1 cellular context compared by ENCODE assay signal in the genomic region with DNA sequence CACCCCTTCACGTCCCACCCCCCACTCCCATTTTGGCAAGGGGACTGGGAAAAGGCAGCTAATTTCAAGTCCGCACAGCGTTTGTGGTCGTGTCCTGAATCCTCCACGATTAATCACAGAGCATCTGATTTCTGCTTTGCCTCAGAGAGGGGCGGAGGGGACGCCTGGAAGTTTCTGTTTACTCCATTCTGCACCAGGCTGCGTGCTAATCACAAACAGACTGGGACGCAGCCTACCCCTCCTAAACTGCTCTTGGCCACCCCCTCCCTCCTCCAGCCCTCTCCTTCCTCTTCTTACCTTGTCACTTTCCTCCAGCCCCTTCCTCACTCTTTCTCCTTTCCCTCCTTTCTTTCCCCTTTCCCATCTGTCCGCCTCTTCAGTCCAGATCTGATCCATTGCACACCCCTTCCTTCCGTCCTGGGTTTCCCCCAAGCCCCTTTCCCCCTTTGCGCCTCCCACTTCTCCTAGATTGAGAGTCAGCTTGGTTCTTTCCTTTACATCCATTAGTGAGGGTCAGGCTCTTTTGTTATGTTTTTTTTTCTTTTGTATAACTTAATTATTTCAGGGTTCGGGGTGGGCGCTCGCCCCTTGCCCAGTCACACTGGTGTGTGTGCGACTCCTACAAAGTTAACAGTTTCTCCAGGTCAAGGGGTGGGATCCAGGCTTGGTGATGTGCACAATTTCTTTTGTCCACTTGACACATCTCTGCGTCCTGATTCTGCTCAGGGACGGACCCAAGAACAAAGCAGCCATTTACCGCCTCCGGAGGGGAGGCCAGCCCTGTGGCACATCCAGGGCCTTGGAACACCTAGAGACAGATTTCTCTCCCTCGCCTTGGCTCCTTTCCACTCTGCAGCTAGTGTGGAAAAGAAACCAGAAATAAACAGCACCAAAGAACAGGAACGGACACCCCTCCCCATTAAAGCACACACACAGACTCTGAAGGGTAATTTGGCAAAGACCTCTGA.
TF ChIP-seq lines count a peak whose summit lies in the region.

No MANE protein-coding gene starts in this region.

TF ChIP-seq in K562, 482 proteins besides CTCF, POLR2A, EP300 and RAD21 (continued from another document and continues in another):
- TF ChIP-seq, protein P1, sequence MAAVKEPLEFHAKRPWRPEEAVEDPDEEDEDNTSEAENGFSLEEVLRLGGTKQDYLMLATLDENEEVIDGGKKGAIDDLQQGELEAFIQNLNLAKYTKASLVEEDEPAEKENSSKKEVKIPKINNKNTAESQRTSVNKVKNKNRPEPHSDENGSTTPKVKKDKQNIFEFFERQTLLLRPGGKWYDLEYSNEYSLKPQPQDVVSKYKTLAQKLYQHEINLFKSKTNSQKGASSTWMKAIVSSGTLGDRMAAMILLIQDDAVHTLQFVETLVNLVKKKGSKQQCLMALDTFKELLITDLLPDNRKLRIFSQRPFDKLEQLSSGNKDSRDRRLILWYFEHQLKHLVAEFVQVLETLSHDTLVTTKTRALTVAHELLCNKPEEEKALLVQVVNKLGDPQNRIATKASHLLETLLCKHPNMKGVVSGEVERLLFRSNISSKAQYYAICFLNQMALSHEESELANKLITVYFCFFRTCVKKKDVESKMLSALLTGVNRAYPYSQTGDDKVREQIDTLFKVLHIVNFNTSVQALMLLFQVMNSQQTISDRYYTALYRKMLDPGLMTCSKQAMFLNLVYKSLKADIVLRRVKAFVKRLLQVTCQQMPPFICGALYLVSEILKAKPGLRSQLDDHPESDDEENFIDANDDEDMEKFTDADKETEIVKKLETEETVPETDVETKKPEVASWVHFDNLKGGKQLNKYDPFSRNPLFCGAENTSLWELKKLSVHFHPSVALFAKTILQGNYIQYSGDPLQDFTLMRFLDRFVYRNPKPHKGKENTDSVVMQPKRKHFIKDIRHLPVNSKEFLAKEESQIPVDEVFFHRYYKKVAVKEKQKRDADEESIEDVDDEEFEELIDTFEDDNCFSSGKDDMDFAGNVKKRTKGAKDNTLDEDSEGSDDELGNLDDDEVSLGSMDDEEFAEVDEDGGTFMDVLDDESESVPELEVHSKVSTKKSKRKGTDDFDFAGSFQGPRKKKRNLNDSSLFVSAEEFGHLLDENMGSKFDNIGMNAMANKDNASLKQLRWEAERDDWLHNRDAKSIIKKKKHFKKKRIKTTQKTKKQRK (IDR thresholded peaks at IDR 0.05; ENCODE audit: borderline replicate concordance, low read depth, low read length): no peak
- no peak for TF ChIP-seq MXI1 (IDR thresholded peaks at IDR 0.05; ENCODE audit: low read depth, low read length)
- TF ChIP-seq MEF2A (IDR thresholded peaks at IDR 0.05; ENCODE audit: control insufficient read depth, low read depth, low read length): no peak
- TF ChIP-seq, protein P2, sequence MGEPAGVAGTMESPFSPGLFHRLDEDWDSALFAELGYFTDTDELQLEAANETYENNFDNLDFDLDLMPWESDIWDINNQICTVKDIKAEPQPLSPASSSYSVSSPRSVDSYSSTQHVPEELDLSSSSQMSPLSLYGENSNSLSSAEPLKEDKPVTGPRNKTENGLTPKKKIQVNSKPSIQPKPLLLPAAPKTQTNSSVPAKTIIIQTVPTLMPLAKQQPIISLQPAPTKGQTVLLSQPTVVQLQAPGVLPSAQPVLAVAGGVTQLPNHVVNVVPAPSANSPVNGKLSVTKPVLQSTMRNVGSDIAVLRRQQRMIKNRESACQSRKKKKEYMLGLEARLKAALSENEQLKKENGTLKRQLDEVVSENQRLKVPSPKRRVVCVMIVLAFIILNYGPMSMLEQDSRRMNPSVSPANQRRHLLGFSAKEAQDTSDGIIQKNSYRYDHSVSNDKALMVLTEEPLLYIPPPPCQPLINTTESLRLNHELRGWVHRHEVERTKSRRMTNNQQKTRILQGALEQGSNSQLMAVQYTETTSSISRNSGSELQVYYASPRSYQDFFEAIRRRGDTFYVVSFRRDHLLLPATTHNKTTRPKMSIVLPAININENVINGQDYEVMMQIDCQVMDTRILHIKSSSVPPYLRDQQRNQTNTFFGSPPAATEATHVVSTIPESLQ (CRISPR knock-in tag; IDR thresholded peaks at IDR 0.05): no peak
- TF ChIP-seq, protein P3, sequence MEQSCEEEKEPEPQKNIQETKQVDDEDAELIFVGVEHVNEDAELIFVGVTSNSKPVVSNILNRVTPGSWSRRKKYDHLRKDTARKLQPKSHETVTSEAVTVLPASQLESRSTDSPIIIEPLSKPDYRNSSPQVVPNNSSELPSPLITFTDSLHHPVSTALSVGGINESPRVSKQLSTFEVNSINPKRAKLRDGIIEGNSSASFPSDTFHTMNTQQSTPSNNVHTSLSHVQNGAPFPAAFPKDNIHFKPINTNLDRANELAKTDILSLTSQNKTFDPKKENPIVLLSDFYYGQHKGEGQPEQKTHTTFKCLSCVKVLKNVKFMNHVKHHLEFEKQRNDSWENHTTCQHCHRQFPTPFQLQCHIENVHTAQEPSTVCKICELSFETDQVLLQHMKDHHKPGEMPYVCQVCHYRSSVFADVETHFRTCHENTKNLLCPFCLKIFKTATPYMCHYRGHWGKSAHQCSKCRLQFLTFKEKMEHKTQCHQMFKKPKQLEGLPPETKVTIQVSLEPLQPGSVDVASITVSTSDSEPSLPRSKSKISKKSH (CRISPR knock-in tag; IDR thresholded peaks at IDR 0.05): no peak
- TF ChIP-seq MAFF (IDR thresholded peaks at IDR 0.05; ENCODE audit: low read length): no peak
- TF ChIP-seq LCOR (CRISPR knock-in tag; IDR thresholded peaks at IDR 0.05): no peak
- TF ChIP-seq ERF (CRISPR knock-in tag; IDR thresholded peaks at IDR 0.05): no peak
- TF ChIP-seq FOXK1 (CRISPR knock-in tag; IDR thresholded peaks at IDR 0.05; ENCODE audit: borderline replicate concordance): no peak
- TF ChIP-seq CBX5 (IDR thresholded peaks at IDR 0.05; ENCODE audit: borderline replicate concordance, low read depth): no peak
- TF ChIP-seq ZNF12 (CRISPR knock-in tag; IDR thresholded peaks at IDR 0.05): no peak
- TF ChIP-seq OTX1 (CRISPR knock-in tag; IDR thresholded peaks at IDR 0.05): peak; percentile 84
- TF ChIP-seq HDAC3 (IDR thresholded peaks at IDR 0.05; ENCODE audit: borderline replicate concordance, partially characterized antibody): no peak
- TF ChIP-seq ZNF668 (CRISPR knock-in tag; IDR thresholded peaks at IDR 0.05): no peak
- TF ChIP-seq, protein P4, sequence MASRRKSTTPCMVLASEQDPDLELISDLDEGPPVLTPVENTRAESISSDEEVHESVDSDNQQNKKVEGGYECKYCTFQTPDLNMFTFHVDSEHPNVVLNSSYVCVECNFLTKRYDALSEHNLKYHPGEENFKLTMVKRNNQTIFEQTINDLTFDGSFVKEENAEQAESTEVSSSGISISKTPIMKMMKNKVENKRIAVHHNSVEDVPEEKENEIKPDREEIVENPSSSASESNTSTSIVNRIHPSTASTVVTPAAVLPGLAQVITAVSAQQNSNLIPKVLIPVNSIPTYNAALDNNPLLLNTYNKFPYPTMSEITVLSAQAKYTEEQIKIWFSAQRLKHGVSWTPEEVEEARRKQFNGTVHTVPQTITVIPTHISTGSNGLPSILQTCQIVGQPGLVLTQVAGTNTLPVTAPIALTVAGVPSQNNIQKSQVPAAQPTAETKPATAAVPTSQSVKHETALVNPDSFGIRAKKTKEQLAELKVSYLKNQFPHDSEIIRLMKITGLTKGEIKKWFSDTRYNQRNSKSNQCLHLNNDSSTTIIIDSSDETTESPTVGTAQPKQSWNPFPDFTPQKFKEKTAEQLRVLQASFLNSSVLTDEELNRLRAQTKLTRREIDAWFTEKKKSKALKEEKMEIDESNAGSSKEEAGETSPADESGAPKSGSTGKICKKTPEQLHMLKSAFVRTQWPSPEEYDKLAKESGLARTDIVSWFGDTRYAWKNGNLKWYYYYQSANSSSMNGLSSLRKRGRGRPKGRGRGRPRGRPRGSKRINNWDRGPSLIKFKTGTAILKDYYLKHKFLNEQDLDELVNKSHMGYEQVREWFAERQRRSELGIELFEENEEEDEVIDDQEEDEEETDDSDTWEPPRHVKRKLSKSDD (conservative IDR thresholded peaks at IDR 0.05; ENCODE audit: low read length): no peak; the same call in 1 of the 2 replicates
- TF ChIP-seq ZNF184 (CRISPR knock-in tag; IDR thresholded peaks at IDR 0.05): no peak
- TF ChIP-seq, protein P5, sequence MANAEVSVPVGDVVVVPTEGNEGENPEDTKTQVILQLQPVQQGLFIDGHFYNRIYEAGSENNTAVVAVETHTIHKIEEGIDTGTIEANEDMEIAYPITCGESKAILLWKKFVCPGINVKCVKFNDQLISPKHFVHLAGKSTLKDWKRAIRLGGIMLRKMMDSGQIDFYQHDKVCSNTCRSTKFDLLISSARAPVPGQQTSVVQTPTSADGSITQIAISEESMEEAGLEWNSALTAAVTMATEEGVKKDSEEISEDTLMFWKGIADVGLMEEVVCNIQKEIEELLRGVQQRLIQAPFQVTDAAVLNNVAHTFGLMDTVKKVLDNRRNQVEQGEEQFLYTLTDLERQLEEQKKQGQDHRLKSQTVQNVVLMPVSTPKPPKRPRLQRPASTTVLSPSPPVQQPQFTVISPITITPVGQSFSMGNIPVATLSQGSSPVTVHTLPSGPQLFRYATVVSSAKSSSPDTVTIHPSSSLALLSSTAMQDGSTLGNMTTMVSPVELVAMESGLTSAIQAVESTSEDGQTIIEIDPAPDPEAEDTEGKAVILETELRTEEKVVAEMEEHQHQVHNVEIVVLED (CRISPR knock-in tag; IDR thresholded peaks at IDR 0.05): no peak
- TF ChIP-seq ZC3H11A (IDR thresholded peaks at IDR 0.05; ENCODE audit: low read depth, low read length): no peak
- TF ChIP-seq RFX5 (IDR thresholded peaks at IDR 0.05; ENCODE audit: low read depth, low read length): no peak
- TF ChIP-seq TGIF2 (CRISPR knock-in tag; IDR thresholded peaks at IDR 0.05): no peak
- no peak for TF ChIP-seq GTF2A2 (tag; IDR thresholded peaks at IDR 0.05)
- TF ChIP-seq PHF8 (IDR thresholded peaks at IDR 0.05; ENCODE audit: borderline replicate concordance, low read length): no peak; the same call in 1 of the 2 replicates
- TF ChIP-seq HCFC1 (IDR thresholded peaks at IDR 0.05; ENCODE audit: low read depth, low read length): no peak
- peak in 1 of 2 experiments; percentile 40; a peak in 1 of 4 replicates for TF ChIP-seq ARNT (IDR thresholded peaks at IDR 0.05)
- TF ChIP-seq, protein P6, sequence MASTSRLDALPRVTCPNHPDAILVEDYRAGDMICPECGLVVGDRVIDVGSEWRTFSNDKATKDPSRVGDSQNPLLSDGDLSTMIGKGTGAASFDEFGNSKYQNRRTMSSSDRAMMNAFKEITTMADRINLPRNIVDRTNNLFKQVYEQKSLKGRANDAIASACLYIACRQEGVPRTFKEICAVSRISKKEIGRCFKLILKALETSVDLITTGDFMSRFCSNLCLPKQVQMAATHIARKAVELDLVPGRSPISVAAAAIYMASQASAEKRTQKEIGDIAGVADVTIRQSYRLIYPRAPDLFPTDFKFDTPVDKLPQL (IDR thresholded peaks at IDR 0.05; ENCODE audit: extremely low read depth, insufficient read length): no peak
- 0 out of 2 replicates have a peak, but pooled peaks have one; percentile 12 for TF ChIP-seq ZNF644 (tag; IDR thresholded peaks at IDR 0.05; ENCODE audit: low read depth)
- peak; percentile 41 for TF ChIP-seq MEIS2 (IDR thresholded peaks at IDR 0.05; ENCODE audit: partially characterized antibody)
- no peak for TF ChIP-seq KLF13 (tag; IDR thresholded peaks at IDR 0.05; ENCODE audit: borderline replicate concordance, low read depth)
- TF ChIP-seq, protein P7, sequence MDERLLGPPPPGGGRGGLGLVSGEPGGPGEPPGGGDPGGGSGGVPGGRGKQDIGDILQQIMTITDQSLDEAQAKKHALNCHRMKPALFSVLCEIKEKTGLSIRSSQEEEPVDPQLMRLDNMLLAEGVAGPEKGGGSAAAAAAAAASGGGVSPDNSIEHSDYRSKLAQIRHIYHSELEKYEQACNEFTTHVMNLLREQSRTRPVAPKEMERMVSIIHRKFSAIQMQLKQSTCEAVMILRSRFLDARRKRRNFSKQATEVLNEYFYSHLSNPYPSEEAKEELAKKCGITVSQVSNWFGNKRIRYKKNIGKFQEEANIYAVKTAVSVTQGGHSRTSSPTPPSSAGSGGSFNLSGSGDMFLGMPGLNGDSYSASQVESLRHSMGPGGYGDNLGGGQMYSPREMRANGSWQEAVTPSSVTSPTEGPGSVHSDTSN (CRISPR knock-in tag; IDR thresholded peaks at IDR 0.05; ENCODE audit: low read depth): no peak
- TF ChIP-seq, protein P7 (tag; conservative IDR thresholded peaks at IDR 0.05; ENCODE audit: low read depth): 0 out of 2 replicates have a peak, but pooled peaks have one; percentile 25
- no peak for TF ChIP-seq SRSF1 (IDR thresholded peaks at IDR 0.05; ENCODE audit: low read depth, low read length)
- TF ChIP-seq, protein P8, sequence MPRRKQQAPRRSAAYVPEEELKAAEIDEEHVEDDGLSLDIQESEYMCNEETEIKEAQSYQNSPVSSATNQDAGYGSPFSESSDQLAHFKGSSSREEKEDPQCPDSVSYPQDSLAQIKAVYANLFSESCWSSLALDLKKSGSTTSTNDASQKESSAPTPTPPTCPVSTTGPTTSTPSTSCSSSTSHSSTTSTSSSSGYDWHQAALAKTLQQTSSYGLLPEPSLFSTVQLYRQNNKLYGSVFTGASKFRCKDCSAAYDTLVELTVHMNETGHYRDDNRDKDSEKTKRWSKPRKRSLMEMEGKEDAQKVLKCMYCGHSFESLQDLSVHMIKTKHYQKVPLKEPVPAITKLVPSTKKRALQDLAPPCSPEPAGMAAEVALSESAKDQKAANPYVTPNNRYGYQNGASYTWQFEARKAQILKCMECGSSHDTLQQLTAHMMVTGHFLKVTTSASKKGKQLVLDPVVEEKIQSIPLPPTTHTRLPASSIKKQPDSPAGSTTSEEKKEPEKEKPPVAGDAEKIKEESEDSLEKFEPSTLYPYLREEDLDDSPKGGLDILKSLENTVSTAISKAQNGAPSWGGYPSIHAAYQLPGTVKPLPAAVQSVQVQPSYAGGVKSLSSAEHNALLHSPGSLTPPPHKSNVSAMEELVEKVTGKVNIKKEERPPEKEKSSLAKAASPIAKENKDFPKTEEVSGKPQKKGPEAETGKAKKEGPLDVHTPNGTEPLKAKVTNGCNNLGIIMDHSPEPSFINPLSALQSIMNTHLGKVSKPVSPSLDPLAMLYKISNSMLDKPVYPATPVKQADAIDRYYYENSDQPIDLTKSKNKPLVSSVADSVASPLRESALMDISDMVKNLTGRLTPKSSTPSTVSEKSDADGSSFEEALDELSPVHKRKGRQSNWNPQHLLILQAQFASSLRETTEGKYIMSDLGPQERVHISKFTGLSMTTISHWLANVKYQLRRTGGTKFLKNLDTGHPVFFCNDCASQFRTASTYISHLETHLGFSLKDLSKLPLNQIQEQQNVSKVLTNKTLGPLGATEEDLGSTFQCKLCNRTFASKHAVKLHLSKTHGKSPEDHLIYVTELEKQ (CRISPR knock-in tag; IDR thresholded peaks at IDR 0.05): no peak
- TF ChIP-seq ZNF778 (CRISPR knock-in tag; IDR thresholded peaks at IDR 0.05): no peak
- no peak for TF ChIP-seq ZFPM2 (CRISPR knock-in tag; IDR thresholded peaks at IDR 0.05)
- no peak for TF ChIP-seq STAT5A (IDR thresholded peaks at IDR 0.05; ENCODE audit: borderline replicate concordance, low read length)
- peak; percentile 72; the same call in 1 of the 2 replicates for TF ChIP-seq LARP7 (IDR thresholded peaks at IDR 0.05)
- no peak for TF ChIP-seq KAT7 (CRISPR knock-in tag; IDR thresholded peaks at IDR 0.05; ENCODE audit: borderline replicate concordance)
